Comparison of ENCODE assay signal across 29 cellular contexts in the genomic region with DNA sequence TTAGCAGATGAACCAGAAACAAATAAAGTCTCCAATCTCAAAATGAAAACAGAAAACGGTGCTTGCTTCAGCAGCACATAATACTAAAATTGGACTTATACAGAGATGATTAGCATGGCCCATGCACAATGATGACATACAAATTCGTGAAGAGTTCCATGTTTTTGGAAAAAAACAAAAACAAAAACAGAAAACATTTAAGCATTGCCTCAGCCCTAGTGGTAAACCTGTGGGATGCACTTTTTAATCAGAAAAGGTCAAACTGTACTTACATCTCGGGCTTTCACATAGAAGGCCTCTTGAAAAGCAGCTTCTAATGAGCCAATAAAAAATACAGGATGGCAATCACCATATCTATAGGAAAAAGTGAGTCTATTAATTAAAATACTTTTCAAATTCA.
"Had no signal": no experiment of that assay in that cellular context is flagged by ENCODE, and none has a peak within 500 bp of the region (broad histone marks: within the 10 kb centered on the region; RNA-seq: fewer than 3 reads in every experiment).

No MANE protein-coding gene starts in this region.

- H3K4me3 Mint-ChIP-seq: activated CD4-positive, alpha-beta T cell treated with anti-CD3 and anti-CD28 coated beads, Interleukin-2, amount 10 ng/mL, durations not matched to agents 7 days and 5 days; activated CD8-positive, alpha-beta T cell treated with anti-CD3 and anti-CD28 coated beads for 36 hours; activated T-cell treated with anti-CD3 and anti-CD28 coated beads, Interleukin-2, amount 50 U/mL, for 4 hours; activated T-helper 17 cell treated with anti-CD3 and anti-CD28 coated beads, Interleukin-2, amount 50 U/mL, for 72 hours; naive thymus-derived CD4-positive, alpha-beta T cell; neural crest cell; T-helper 1 cell treated with Interleukin-12 subunit alpha and Interleukin-12 subunit beta and Interleukin-4 antibody, amounts not matched to agents 30 μg/mL and 1 μg/mL, for 36 hours had no signal

- H3K27ac ChIP-seq: right lobe of liver, tibial nerve had no signal

- FAIRE-seq: bronchial epithelial cell, keratinocyte had no signal

- H3K9me3 ChIP-seq: right lobe of liver, tibial nerve had no signal

- H3K27me3 Mint-ChIP-seq: activated CD4-positive, alpha-beta T cell treated with anti-CD3 and anti-CD28 coated beads, Interleukin-2, amount 10 ng/mL, durations not matched to agents 7 days and 5 days; activated CD8-positive, alpha-beta T cell treated with anti-CD3 and anti-CD28 coated beads for 36 hours; activated T-helper 17 cell treated with anti-CD3 and anti-CD28 coated beads, Interleukin-2, amount 50 U/mL, for 72 hours; naive thymus-derived CD4-positive, alpha-beta T cell had no signal

- H3K9me3 Mint-ChIP-seq: activated CD4-positive, alpha-beta T cell treated with anti-CD3 and anti-CD28 coated beads, Interleukin-2, amount 10 ng/mL, durations not matched to agents 7 days and 5 days; activated CD8-positive, alpha-beta T cell treated with anti-CD3 and anti-CD28 coated beads for 36 hours; activated naive CD4-positive, alpha-beta T cell treated with anti-CD3 and anti-CD28 coated beads, Interleukin-2, amount 50 U/mL, for 72 hours; activated T-cell treated with anti-CD3 and anti-CD28 coated beads, Interleukin-2, amount 50 U/mL, for 4 hours; activated T-helper 17 cell treated with anti-CD3 and anti-CD28 coated beads, Interleukin-2, amount 50 U/mL, for 72 hours; naive thymus-derived CD4-positive, alpha-beta T cell; neural crest cell; T-helper 1 cell treated with Interleukin-12 subunit alpha and Interleukin-12 subunit beta and Interleukin-4 antibody, amounts not matched to agents 30 μg/mL and 1 μg/mL, for 36 hours had no signal

- H3K27ac Mint-ChIP-seq: activated CD4-positive, alpha-beta T cell treated with anti-CD3 and anti-CD28 coated beads, Interleukin-2, amount 10 ng/mL, durations not matched to agents 7 days and 5 days; activated CD8-positive, alpha-beta T cell treated with anti-CD3 and anti-CD28 coated beads for 36 hours; activated naive CD4-positive, alpha-beta T cell treated with anti-CD3 and anti-CD28 coated beads, Interleukin-2, amount 50 U/mL, for 72 hours; activated T-helper 17 cell treated with anti-CD3 and anti-CD28 coated beads, Interleukin-2, amount 50 U/mL, for 72 hours; T-helper 1 cell treated with Interleukin-12 subunit alpha and Interleukin-12 subunit beta and Interleukin-4 antibody, amounts not matched to agents 30 μg/mL and 1 μg/mL, for 36 hours had no signal

- H3K4me1 Mint-ChIP-seq: activated CD4-positive, alpha-beta T cell treated with anti-CD3 and anti-CD28 coated beads, Interleukin-2, amount 10 ng/mL, durations not matched to agents 7 days and 5 days; activated T-helper 17 cell treated with anti-CD3 and anti-CD28 coated beads, Interleukin-2, amount 50 U/mL, for 72 hours; neural crest cell had no signal

- H3K4me1 ChIP-seq: right lobe of liver, tibial nerve had no signal

- H3K4me3 ChIP-seq: right lobe of liver, tibial nerve had no signal

- ATAC-seq: activated CD8-positive, alpha-beta T cell treated with anti-CD3 and anti-CD28 coated beads for 36 hours; activated naive CD4-positive, alpha-beta T cell treated with anti-CD3 and anti-CD28 coated beads, Interleukin-2, amount 50 U/mL, for 72 hours; activated T-cell treated with anti-CD3 and anti-CD28 coated beads, Interleukin-2, amount 50 U/mL, for 4 hours; activated T-helper 17 cell treated with anti-CD3 and anti-CD28 coated beads, Interleukin-2, amount 50 U/mL, for 72 hours; left cardiac atrium; left ventricle myocardium superior; naive thymus-derived CD4-positive, alpha-beta T cell; right lobe of liver had no signal

- H3K27me3 ChIP-seq: right lobe of liver, tibial nerve had no signal

- DNase-seq: activated CD4-positive, alpha-beta T cell treated with anti-CD3 and anti-CD28 coated beads, Interleukin-2, amount 10 ng/mL, durations not matched to agents 7 days and 5 days; activated CD4-positive, CD25-positive, alpha-beta regulatory T cell treated with anti-CD3 and anti-CD28 coated beads, Interleukin-2, amount 50 U/mL, for 72 hours; activated CD8-positive, alpha-beta T cell treated with anti-CD3 and anti-CD28 coated beads for 36 hours; activated gamma-delta T cell treated with Interleukin-2 at 50 U/mL for 16 hours; activated T-cell treated with anti-CD3 and anti-CD28 coated beads, Interleukin-2, amount 50 U/mL, for 4 hours; dermis blood vessel endothelial cell; effector CD4-positive, alpha-beta T cell; erythroblast; foreskin fibroblast; head of caudate nucleus; hippocampal formation; left cardiac atrium; left ventricle myocardium superior; midbrain; naive thymus-derived CD4-positive, alpha-beta T cell; occipital lobe; posterior cingulate gyrus; right lobe of liver; stimulated activated CD4-positive, alpha-beta T cell treated with anti-CD3 and anti-CD28 coated beads, Interleukin-2, amount 100 ng/mL, for 48 hours; stimulated activated naive CD4-positive, alpha-beta T cell treated with Interleukin-2 at 50 U/mL for 16 hours; SW 1271; T1000 had no signal
